In the genomic region with DNA sequence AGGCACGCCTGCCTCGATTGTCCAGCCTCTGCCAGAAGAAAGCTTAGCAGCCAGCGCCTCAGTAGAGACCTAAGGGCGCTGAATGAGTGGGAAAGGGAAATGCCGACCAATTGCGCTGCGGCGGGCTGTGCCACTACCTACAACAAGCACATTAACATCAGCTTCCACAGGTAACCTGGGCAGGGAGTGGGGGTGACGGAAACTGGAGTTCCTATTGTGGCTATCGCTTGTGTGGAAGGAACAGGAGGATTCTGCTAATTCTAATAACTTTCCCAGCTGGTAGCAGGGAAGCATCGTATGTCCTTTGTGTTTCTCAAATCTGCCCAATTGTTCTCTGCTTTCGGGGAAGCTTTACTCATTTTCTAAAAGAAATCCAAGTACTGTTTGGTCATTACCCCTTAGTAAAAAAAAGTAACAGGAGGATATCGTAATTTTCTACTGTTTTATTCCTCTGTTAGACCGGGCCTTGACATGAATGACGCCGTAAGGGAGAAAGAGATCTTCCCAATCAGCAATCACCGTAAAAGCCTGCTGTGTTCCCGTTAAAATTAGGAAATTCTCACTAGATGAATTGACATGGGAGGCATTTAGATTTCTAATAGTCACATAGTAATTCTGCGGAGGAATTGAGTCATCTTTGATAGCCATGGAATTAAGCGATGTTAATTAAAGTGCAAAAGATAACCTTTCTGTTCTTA, we compare ENCODE assay signal across 8 cellular contexts. TPM values are rescaled to one million over a fixed set of nuclear protein-coding genes. Genes with fewer than 3 reads are reported as not detected.
DNase-seq lines count a peak whose midpoint lies in the region; ATAC-seq and TF ChIP-seq lines count a peak whose summit lies in the region.

No MANE protein-coding gene starts in this region.

- peak overlapping the region; percentile 64 for H2AFZ ChIP-seq in hepatocyte

- H3K79me2 ChIP-seq in hepatocyte = peaks cover 65% of the 10 kb centered on the region

- DNase-seq in hepatocyte (ENCODE audit: low spot score) (no peak), inferior parietal cortex (ENCODE audit: extremely low spot score) (no peak)
- no peak for DNase-seq in stimulated activated CD4-positive, alpha-beta T cell treated with anti-CD3 and anti-CD28 coated beads, Interleukin-2, amount 100 ng/mL, for 48 hours

- TF ChIP-seq CTCF in 22Rv1 (IDR thresholded peaks at IDR 0.05) (no peak), hepatocyte (IDR thresholded peaks at IDR 0.05; ENCODE audit: poor library complexity) (no peak)

- peak overlapping the region; percentile 98 for H3K9ac ChIP-seq in skeletal muscle satellite cell (ENCODE audit: low read depth, low read length)

- H3K4me3 ChIP-seq in hepatocyte = peak overlapping the region; percentile 42
- H3K4me3 ChIP-seq in skeletal muscle satellite cell (ENCODE audit: low read length) = peak overlapping the region; percentile 83

- H3K9me2 ChIP-seq in hepatocyte (replicated peaks; ENCODE audit: insufficient read depth) = no peaks in the 10 kb centered on the region

- peak overlapping the region; percentile 98 for H3K4me3 Mint-ChIP-seq in activated T-helper 17 cell treated with anti-CD3 and anti-CD28 coated beads, Interleukin-2, amount 50 U/mL, for 72 hours

- peak overlapping the region; percentile 81 for H3K4me2 ChIP-seq in hepatocyte
- peak overlapping the region; percentile 83 for H3K4me2 ChIP-seq in skeletal muscle satellite cell (ENCODE audit: low read length)

- peaks cover 13% of the 10 kb centered on the region for H3K4me1 Mint-ChIP-seq in activated T-helper 17 cell treated with anti-CD3 and anti-CD28 coated beads, Interleukin-2, amount 50 U/mL, for 72 hours

- ATAC-seq in GM18502 (IDR thresholded peaks at IDR 0.05; ENCODE audit: poor library complexity, unreplicated experiment) (peak; percentile 26), HG03108 (IDR thresholded peaks at IDR 0.05; ENCODE audit: unreplicated experiment) (peak; percentile 11)
- peak; percentile 12 for ATAC-seq in activated T-helper 17 cell treated with anti-CD3 and anti-CD28 coated beads, Interleukin-2, amount 50 U/mL, for 72 hours (replicated peaks)

- H3K9me3 Mint-ChIP-seq in activated T-helper 17 cell treated with anti-CD3 and anti-CD28 coated beads, Interleukin-2, amount 50 U/mL, for 72 hours = no peaks in the 10 kb centered on the region

- H3K4me1 ChIP-seq in hepatocyte (ENCODE audit: insufficient read depth) (peaks cover 7% of the 10 kb centered on the region), skeletal muscle satellite cell (ENCODE audit: control insufficient read depth, insufficient read depth, low read length) (peaks cover 13% of the 10 kb centered on the region)

- H3K27me3 Mint-ChIP-seq in activated T-helper 17 cell treated with anti-CD3 and anti-CD28 coated beads, Interleukin-2, amount 50 U/mL, for 72 hours = no peaks in the 10 kb centered on the region

- no peaks in the 10 kb centered on the region for H3K9me3 ChIP-seq in hepatocyte (ENCODE audit: low read depth)
- no peaks in the 10 kb centered on the region for H3K9me3 ChIP-seq in skeletal muscle satellite cell (replicated peaks; ENCODE audit: low read length)

- no peaks in the 10 kb centered on the region for H3K36me3 ChIP-seq in hepatocyte (replicated peaks; ENCODE audit: insufficient read depth, low read depth)
- H3K36me3 ChIP-seq in skeletal muscle satellite cell (ENCODE audit: insufficient read depth, low read length) = peaks cover 16% of the 10 kb centered on the region

- peaks cover 50% of the 10 kb centered on the region for H3K36me3 Mint-ChIP-seq in activated T-helper 17 cell treated with anti-CD3 and anti-CD28 coated beads, Interleukin-2, amount 50 U/mL, for 72 hours (ENCODE audit: low read depth)

- WGBS in hepatocyte (ENCODE audit: low lambda C conversion rate, missing lambda C conversion rate) = 2% methylated on average over 20 of the region's 20 CpGs

- H3K27ac Mint-ChIP-seq in activated T-helper 17 cell treated with anti-CD3 and anti-CD28 coated beads, Interleukin-2, amount 50 U/mL, for 72 hours = peak overlapping the region; percentile 100

- H3K27me3 ChIP-seq in hepatocyte (no peaks in the 10 kb centered on the region), skeletal muscle satellite cell (ENCODE audit: control insufficient read depth, insufficient read depth, low read length) (no peaks in the 10 kb centered on the region)

- peaks cover 32% of the 10 kb centered on the region for H4K20me1 ChIP-seq in hepatocyte (ENCODE audit: insufficient read depth, poor library complexity, severe bottlenecking)

- peak overlapping the region; percentile 99 for H3K27ac ChIP-seq in 22Rv1
- peak overlapping the region; percentile 88 for H3K27ac ChIP-seq in hepatocyte

RNA-seq across cellular contexts. Expression of gene THAP2, which starts 0.5 kb away (rescaled TPM):
- 10 to 100 TPM in 1 of 2 donors, 1 to 10 TPM in 1; 8.7 to 10.9 TPM for total RNA-seq in activated T-helper 17 cell treated with anti-CD3 and anti-CD28 coated beads, Interleukin-2, amount 50 U/mL, for 72 hours
- 6.1 and 7.0 TPM in 2 replicates for total RNA-seq in hepatocyte
- polyA plus RNA-seq in hepatocyte = 6.1 and 6.9 TPM in 2 replicates
- total RNA-seq in skeletal muscle satellite cell (2012; rRNA removed) = 2.3 and 2.8 TPM in 2 replicates

RNA-seq across cellular contexts. Expression of gene ZFC3H1, which starts 0.9 kb away (rescaled TPM):
- total RNA-seq in activated T-helper 17 cell treated with anti-CD3 and anti-CD28 coated beads, Interleukin-2, amount 50 U/mL, for 72 hours = 100 to 1,000 TPM in 1 of 2 donors, 10 to 100 TPM in 1; 61.6 to 111 TPM
- total RNA-seq in hepatocyte = 46.4 and 48.6 TPM in 2 replicates
- polyA plus RNA-seq in hepatocyte = 28.0 and 45.5 TPM in 2 replicates
- total RNA-seq in skeletal muscle satellite cell (2012; rRNA removed) = 18.6 and 21.3 TPM in 2 replicates

RNA-seq across cellular contexts. Expression of gene TMEM19, which starts 21.3 kb away (rescaled TPM):
- 10 to 100 TPM; 16.2 to 29.7 TPM for total RNA-seq in activated T-helper 17 cell treated with anti-CD3 and anti-CD28 coated beads, Interleukin-2, amount 50 U/mL, for 72 hours
- 24.8 and 28.2 TPM in 2 replicates for total RNA-seq in hepatocyte
- 19.4 and 24.1 TPM in 2 replicates for polyA plus RNA-seq in hepatocyte
- 16.5 and 17.7 TPM in 2 replicates for total RNA-seq in skeletal muscle satellite cell (2012; rRNA removed)
